9 cellular contexts compared by ENCODE assay signal in genomic region chr15:34109775-34110663, GRCh38. TPM values are rescaled to one million over a fixed set of nuclear protein-coding genes. Genes with fewer than 3 reads are reported as not detected.
DNase-seq lines count a peak whose midpoint lies in the region; ATAC-seq, FAIRE-seq and TF ChIP-seq lines count a peak whose summit lies in the region.
"Had no signal": no experiment of that assay in that cellular context is flagged by ENCODE, and none has a peak within 500 bp of the region (broad histone marks: within the 10 kb centered on the region; RNA-seq: fewer than 3 reads in every experiment).

No MANE protein-coding gene starts in this region.

- H3K4me1 ChIP-seq in endodermal cell (ENCODE audit: control insufficient read depth, insufficient read depth, low read length) (no peaks in the 10 kb centered on the region), pancreas (no peaks in the 10 kb centered on the region), right atrium auricular region (no peaks in the 10 kb centered on the region)

- no peaks in the 10 kb centered on the region for H3K9me3 ChIP-seq in endodermal cell (ENCODE audit: control insufficient read depth, low read length)
- no peaks in the 10 kb centered on the region for H3K9me3 ChIP-seq in pancreas
- no peaks in the 10 kb centered on the region for H3K9me3 ChIP-seq in right atrium auricular region

- no peak overlapping the region for H3K9ac ChIP-seq in endodermal cell (ENCODE audit: extremely low read depth, low read length, poor library complexity, severe bottlenecking)

- no peak overlapping the region for H3K4me3 Mint-ChIP-seq in endodermal cell

- no peaks in the 10 kb centered on the region for H3K27me3 Mint-ChIP-seq in endodermal cell (ENCODE audit: insufficient read depth)

- intact Hi-C loops in pancreas (cut with DNase I), result loop anchor here in 2 of 3 donors (10.0 kb wide), 2 partner anchors 95 to 105 kb away; partner anchors contain the start of gene KATNBL1 (in 1 of the 2)

- FAIRE-seq in pancreas (lab: Jason Lieb, UNC), result no peak

- TF ChIP-seq CTCF in AG09309 (IDR thresholded peaks at IDR 0.05; ENCODE audit: control insufficient read depth, insufficient read depth, low read depth, low read length, missing control alignments), result peak; percentile 75
- TF ChIP-seq CTCF in GM12864 (IDR thresholded peaks at IDR 0.05; ENCODE audit: low read depth, low read length, missing control alignments), result peak; percentile 46
- TF ChIP-seq CTCF in endodermal cell (conservative IDR thresholded peaks at IDR 0.05), result peak; percentile 88
- TF ChIP-seq CTCF in pancreas (IDR thresholded peaks at IDR 0.05), result peak in 2 of 4 donors; percentile 36 to 46
- peak in 1 of 2 donors; percentile 58 for TF ChIP-seq CTCF in right atrium auricular region (IDR thresholded peaks at IDR 0.05)

- no peaks in the 10 kb centered on the region for H3K9me3 Mint-ChIP-seq in endodermal cell

- WGBS in endodermal cell (ENCODE audit: insufficient coverage in 1 of 2, insufficient read length in 1 of 2), 2 experiments, result 91 to 94% methylated on average over 3 to 4 of the region's 5 CpGs
- WGBS in pancreas, 2 donors, result 49 to 63% methylated on average over 5 of the region's 5 CpGs

- H3K4me1 Mint-ChIP-seq in endodermal cell, result peaks cover 3% of the 10 kb centered on the region

- no peaks in the 10 kb centered on the region for H3K27me3 ChIP-seq in endodermal cell (ENCODE audit: control insufficient read depth, insufficient read depth, low read length, poor library complexity, severe bottlenecking)
- no peaks in the 10 kb centered on the region for H3K27me3 ChIP-seq in pancreas
- no peaks in the 10 kb centered on the region for H3K27me3 ChIP-seq in right atrium auricular region

- H3K27ac Mint-ChIP-seq in endodermal cell, result no peak overlapping the region

- DNase-seq in AG09309 (ENCODE audit: low read depth), result peak; percentile 3
- no peak for DNase-seq in GM12864 (ENCODE audit: low read depth)
- peak; percentile 4 for DNase-seq in NOMO-1 treated with dmso at 0.1 percent for 144 hours (lab: John Stamatoyannopoulos, UW; ENCODE audit: unreplicated experiment)
- no peak for DNase-seq in endodermal cell
- DNase-seq in pancreas, result no peak
- DNase-seq in stimulated activated CD4-positive, alpha-beta T cell treated with anti-CD3 and anti-CD28 coated beads, Interleukin-1b, Interleukin-23, amount 100 ng/mL, for 48 hours, result no peak
- no peak for DNase-seq in right atrium auricular region (ENCODE audit: low spot score)

- H3K36me3 ChIP-seq in endodermal cell (ENCODE audit: control insufficient read depth, insufficient read depth, low read length) (no peaks in the 10 kb centered on the region), pancreas (no peaks in the 10 kb centered on the region), right atrium auricular region (no peaks in the 10 kb centered on the region)

- H3K4me3 ChIP-seq in AG09309 (ENCODE audit: control insufficient read depth, low read depth, low read length) (no peak overlapping the region), GM12864 (ENCODE audit: low read depth, low read length) (no peak overlapping the region), endodermal cell (ENCODE audit: low read length) (no peak overlapping the region), pancreas (no peak overlapping the region), right atrium auricular region (no peak overlapping the region)
- H3K4me3 ChIP-seq: lung had no signal

- no peaks in the 10 kb centered on the region for H3K36me3 Mint-ChIP-seq in endodermal cell (ENCODE audit: low read depth)

- peak; percentile 46 to 69 (median 62) for ATAC-seq in pancreas
- no peak for ATAC-seq in HG02938 (IDR thresholded peaks at IDR 0.05; ENCODE audit: unreplicated experiment)

- H3K27ac ChIP-seq in endodermal cell (ENCODE audit: low read depth, low read length), result no peak overlapping the region
- no peak overlapping the region for H3K27ac ChIP-seq in pancreas
- no peak overlapping the region for H3K27ac ChIP-seq in right atrium auricular region

RNA-seq across cellular contexts. Expression of gene PGBD4, which starts 8.1 kb away (rescaled TPM):
- under 1 TPM; 0.68 to 0.93 TPM for total RNA-seq in endodermal cell
- polyA plus RNA-seq in endodermal cell (2013, experiment 1 of 2), result 1.1 TPM
- 0.99 TPM for polyA plus RNA-seq in endodermal cell (2013, experiment 2 of 2)
- 1 to 10 TPM in 1 of 6 donors, under 1 TPM in 5; 0.37 to 1.1 (median 0.57) TPM for total RNA-seq in pancreas
- under 1 TPM; 0.61 to 0.85 TPM for polyA plus RNA-seq in pancreas
- total RNA-seq in right atrium auricular region, result 1 to 10 TPM; 2.0 to 2.3 TPM

RNA-seq across cellular contexts. Expression of gene EMC7, which starts 8.4 kb away (rescaled TPM):
- 10 to 100 TPM; 36.7 to 44.5 TPM for total RNA-seq in endodermal cell
- polyA plus RNA-seq in endodermal cell (2013, experiment 1 of 2), result 52.0 TPM
- polyA plus RNA-seq in endodermal cell (2013, experiment 2 of 2), result 44.4 TPM
- total RNA-seq in pancreas, result 10 to 100 TPM; 25.8 to 38.3 (median 31.7) TPM
- 10 to 100 TPM; 38.0 to 48.4 TPM for polyA plus RNA-seq in pancreas
- 10 to 100 TPM; 47.5 to 50.1 TPM for total RNA-seq in right atrium auricular region

Comparison
In these comparisons a context has a peak if more than half of its experiments do, and no peak if none do; other contexts are left out.
1. DNase-seq: peak in AG09309 (single experiment) and NOMO-1 treated with dmso at 0.1 percent for 144 hours (single experiment); none in GM12864 (single experiment), endodermal cell (single experiment), pancreas (0 of 6), stimulated activated CD4-positive, alpha-beta T cell treated with anti-CD3 and anti-CD28 coated beads, Interleukin-1b, Interleukin-23, amount 100 ng/mL, for 48 hours (single experiment) and right atrium auricular region (single experiment).